In the genomic region with DNA sequence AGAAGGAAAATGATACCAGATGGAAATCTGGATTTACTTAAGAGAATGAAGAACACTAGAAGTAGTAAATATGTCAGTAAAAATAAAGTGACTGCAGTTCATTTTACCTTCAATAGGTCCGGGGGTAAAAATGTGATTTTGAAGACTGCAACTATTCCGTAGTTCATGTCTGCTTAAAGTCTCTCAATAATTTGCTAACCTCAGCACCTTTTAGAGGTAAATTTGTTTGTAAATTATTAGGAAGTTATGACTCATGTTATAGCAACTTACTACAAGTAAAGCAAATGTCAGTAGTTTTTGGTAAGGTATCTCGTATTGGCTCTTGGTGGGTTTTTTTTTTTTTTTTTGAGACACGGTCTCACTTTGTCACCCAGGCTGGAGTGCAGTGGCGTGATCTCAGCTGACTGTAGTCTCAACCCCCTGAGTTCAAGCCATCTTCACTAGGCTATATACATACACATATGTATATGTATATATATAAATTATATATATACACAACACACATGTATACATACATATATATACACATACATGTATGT, we compare ENCODE assay signal across 17 cellular contexts. TPM values are rescaled to one million over a fixed set of nuclear protein-coding genes. Genes with fewer than 3 reads are reported as not detected.
A peak's percentile ranks its signal among the peaks of the same experiment; 100 is the strongest.
DNase-seq lines count a peak whose midpoint lies in the region; ATAC-seq and TF ChIP-seq lines count a peak whose summit lies in the region.
"Had no signal": no experiment of that assay in that cellular context is flagged by ENCODE, and none has a peak within 500 bp of the region (broad histone marks: within the 10 kb centered on the region; RNA-seq: fewer than 3 reads in every experiment).

No MANE protein-coding gene starts in this region.

- no peaks in the 10 kb centered on the region for H3K9me3 ChIP-seq in SK-N-MC (ENCODE audit: low read depth, low read length)

- no peaks in the 10 kb centered on the region for H3K4me1 Mint-ChIP-seq in activated naive CD4-positive, alpha-beta T cell treated with anti-CD3 and anti-CD28 coated beads, Interleukin-2, amount 10 ng/mL, durations not matched to agents 7 days and 5 days
- H3K4me1 Mint-ChIP-seq in activated naive CD8-positive, alpha-beta T cell treated with anti-CD3 and anti-CD28 coated beads, Interleukin-2, amount 50 U/mL, for 24 hours = peaks cover 31% of the 10 kb centered on the region
- peaks cover 36% of the 10 kb centered on the region for H3K4me1 Mint-ChIP-seq in stimulated activated naive CD8-positive, alpha-beta T cell treated with anti-CD3 and anti-CD28 coated beads, Interleukin-15, Interleukin-2, amounts not matched to agents 100 ng/mL and 50 ng/mL, for 24 hours (ENCODE audit: low read depth)

- peak overlapping the region; percentile 26; the same call in 1 of the 2 replicates for H3K4me3 ChIP-seq in SK-N-MC

- H3K9ac ChIP-seq in SK-N-MC (ENCODE audit: insufficient read length) = no peak overlapping the region

- no peak for ATAC-seq in activated naive CD4-positive, alpha-beta T cell treated with anti-CD3 and anti-CD28 coated beads, Interleukin-2, amount 50 U/mL, for 72 hours
- peak; percentile 33 for ATAC-seq in activated naive CD8-positive, alpha-beta T cell treated with anti-CD3 and anti-CD28 coated beads, Interleukin-2, amount 50 U/mL, for 24 hours

- no peak overlapping the region for H3K4me3 Mint-ChIP-seq in activated naive CD4-positive, alpha-beta T cell treated with anti-CD3 and anti-CD28 coated beads, Interleukin-2, amount 10 ng/mL, durations not matched to agents 7 days and 5 days
- H3K4me3 Mint-ChIP-seq in activated naive CD8-positive, alpha-beta T cell treated with anti-CD3 and anti-CD28 coated beads, Interleukin-2, amount 50 U/mL, for 24 hours = no peak overlapping the region
- no peak overlapping the region for H3K4me3 Mint-ChIP-seq in stimulated activated naive CD8-positive, alpha-beta T cell treated with anti-CD3 and anti-CD28 coated beads, Interleukin-15, Interleukin-2, amounts not matched to agents 100 ng/mL and 50 ng/mL, for 24 hours

- H3K27ac Mint-ChIP-seq in activated naive CD4-positive, alpha-beta T cell treated with anti-CD3 and anti-CD28 coated beads, Interleukin-2, amount 10 ng/mL, durations not matched to agents 7 days and 5 days = peak overlapping the region; percentile 33
- peak overlapping the region in 1 of 2 donors; percentile 37 for H3K27ac Mint-ChIP-seq in activated naive CD4-positive, alpha-beta T cell treated with anti-CD3 and anti-CD28 coated beads, Interleukin-2, amount 50 U/mL, for 72 hours
- H3K27ac Mint-ChIP-seq in activated naive CD8-positive, alpha-beta T cell treated with anti-CD3 and anti-CD28 coated beads, Interleukin-2, amount 50 U/mL, for 24 hours = peak overlapping the region; percentile 83
- H3K27ac Mint-ChIP-seq in stimulated activated naive CD8-positive, alpha-beta T cell treated with anti-CD3 and anti-CD28 coated beads, Interleukin-15, Interleukin-2, amounts not matched to agents 100 ng/mL and 50 ng/mL, for 24 hours = peak overlapping the region; percentile 82

- peaks cover 15% of the 10 kb centered on the region for H3K36me3 Mint-ChIP-seq in activated naive CD4-positive, alpha-beta T cell treated with anti-CD3 and anti-CD28 coated beads, Interleukin-2, amount 10 ng/mL, durations not matched to agents 7 days and 5 days
- no peaks in the 10 kb centered on the region for H3K36me3 Mint-ChIP-seq in activated naive CD4-positive, alpha-beta T cell treated with anti-CD3 and anti-CD28 coated beads, Interleukin-2, amount 50 U/mL, for 72 hours
- H3K36me3 Mint-ChIP-seq in activated naive CD8-positive, alpha-beta T cell treated with anti-CD3 and anti-CD28 coated beads, Interleukin-2, amount 50 U/mL, for 24 hours (ENCODE audit: low read depth) = peaks cover 2% of the 10 kb centered on the region
- peaks cover 15% of the 10 kb centered on the region for H3K36me3 Mint-ChIP-seq in stimulated activated naive CD8-positive, alpha-beta T cell treated with anti-CD3 and anti-CD28 coated beads, Interleukin-15, Interleukin-2, amounts not matched to agents 100 ng/mL and 50 ng/mL, for 24 hours (ENCODE audit: low read depth)

- in situ Hi-C loops in GM13976 (cut with MboI; ENCODE audit: low sequenced_read_pairs, unreplicated experiment) = no loop called here

- H3K36me3 ChIP-seq in SK-N-MC (ENCODE audit: insufficient read depth, low read length) = no peaks in the 10 kb centered on the region

- H3K9me3 Mint-ChIP-seq in activated naive CD4-positive, alpha-beta T cell treated with anti-CD3 and anti-CD28 coated beads, Interleukin-2, amount 10 ng/mL, durations not matched to agents 7 days and 5 days = no peaks in the 10 kb centered on the region
- no peaks in the 10 kb centered on the region for H3K9me3 Mint-ChIP-seq in activated naive CD4-positive, alpha-beta T cell treated with anti-CD3 and anti-CD28 coated beads, Interleukin-2, amount 50 U/mL, for 72 hours
- no peaks in the 10 kb centered on the region for H3K9me3 Mint-ChIP-seq in activated naive CD8-positive, alpha-beta T cell treated with anti-CD3 and anti-CD28 coated beads, Interleukin-2, amount 50 U/mL, for 24 hours
- H3K9me3 Mint-ChIP-seq in stimulated activated naive CD8-positive, alpha-beta T cell treated with anti-CD3 and anti-CD28 coated beads, Interleukin-15, Interleukin-2, amounts not matched to agents 100 ng/mL and 50 ng/mL, for 24 hours = no peaks in the 10 kb centered on the region

- peak overlapping the region; percentile 68; the same call in 1 of the 2 replicates for H3K27ac ChIP-seq in SK-N-MC

- CTCF ChIA-PET in activated naive CD4-positive, alpha-beta T cell treated with anti-CD3 and anti-CD28 coated beads, Interleukin-2, amount 10 ng/mL, durations not matched to agents 7 days and 5 days (lab: Charles Lee) = no interaction called here

- no peaks in the 10 kb centered on the region for H3K27me3 Mint-ChIP-seq in activated naive CD4-positive, alpha-beta T cell treated with anti-CD3 and anti-CD28 coated beads, Interleukin-2, amount 10 ng/mL, durations not matched to agents 7 days and 5 days
- no peaks in the 10 kb centered on the region for H3K27me3 Mint-ChIP-seq in activated naive CD8-positive, alpha-beta T cell treated with anti-CD3 and anti-CD28 coated beads, Interleukin-2, amount 50 U/mL, for 24 hours
- H3K27me3 Mint-ChIP-seq in stimulated activated naive CD8-positive, alpha-beta T cell treated with anti-CD3 and anti-CD28 coated beads, Interleukin-15, Interleukin-2, amounts not matched to agents 100 ng/mL and 50 ng/mL, for 24 hours = no peaks in the 10 kb centered on the region

- TF ChIP-seq CTCF in GM13976 (IDR thresholded peaks at IDR 0.05; ENCODE audit: borderline replicate concordance, control extremely low read depth, extremely low read depth, insufficient read depth, missing control alignments) = no peak

- no peak for DNase-seq in activated naive CD4-positive, alpha-beta T cell treated with anti-CD3 and anti-CD28 coated beads, Interleukin-2, amount 10 ng/mL, durations not matched to agents 7 days and 5 days
- DNase-seq in activated naive CD4-positive, alpha-beta T cell treated with anti-CD3 and anti-CD28 coated beads, Interleukin-2, amount 50 U/mL, for 72 hours (ENCODE audit: low spot score in 2 of 2) = no peak
- DNase-seq in SK-N-MC (ENCODE audit: low read depth, low spot score) (no peak), NCI-H1048 (lab: John Stamatoyannopoulos, UW) (no peak), GM13976 (ENCODE audit: low spot score) (no peak)
- no peak for DNase-seq in activated naive CD8-positive, alpha-beta T cell treated with anti-CD3 and anti-CD28 coated beads, Interleukin-2, amount 50 U/mL, for 24 hours
- DNase-seq: Calu3, DMS53, HCEC 1CT, Kasumi-1, MM.1S, NCI-H1105 treated with DMSO at 0.1 percent for 48 hours, NCI-H1694 treated with DMSO at 0.1 percent for 48 hours, NCI-H345, NCI-H526 treated with DMSO at 0.1 percent for 48 hours, SHP77 treated with DMSO at 0.1 percent for 48 hours had no signal

RNA-seq across cellular contexts. Expression of gene BICRAL, which starts 32.1 kb away (rescaled TPM):
- total RNA-seq in activated naive CD4-positive, alpha-beta T cell treated with anti-CD3 and anti-CD28 coated beads, Interleukin-2, amount 50 U/mL, for 72 hours = 10 to 100 TPM; 12.4 to 15.0 TPM
